In the genomic region with DNA sequence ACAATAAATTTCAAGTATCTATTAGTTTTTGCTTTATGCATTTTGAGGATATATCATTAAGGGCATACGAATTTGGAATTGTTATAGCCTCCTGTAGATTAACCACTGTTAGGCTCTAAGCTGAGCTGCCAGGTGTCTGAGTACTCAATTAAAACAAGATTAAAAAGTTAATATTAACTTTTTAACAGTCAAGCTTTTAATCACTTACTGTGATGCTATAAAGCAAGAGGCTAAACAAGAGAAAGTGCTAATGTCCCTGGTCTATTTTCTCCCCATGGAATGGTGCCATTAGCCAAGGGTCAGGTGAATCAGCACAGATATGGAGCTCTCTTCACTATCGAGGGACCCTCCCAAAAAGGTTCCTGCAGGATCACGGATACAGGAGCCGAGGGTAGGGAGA, we compare ENCODE assay signal across 19 cellular contexts.
"Had no signal": no experiment of that assay in that cellular context is flagged by ENCODE, and none has a peak within 500 bp of the region (broad histone marks: within the 10 kb centered on the region; RNA-seq: fewer than 3 reads in every experiment).

No MANE protein-coding gene starts in this region.

- H3K4me1 ChIP-seq: gastrocnemius medialis, left ventricle myocardium inferior had no signal

- H3K4me3 ChIP-seq: esophagus muscularis mucosa, gastrocnemius medialis, heart right ventricle, left ventricle myocardium inferior, tibial artery had no signal

- H3K4me3 Mint-ChIP-seq: central memory CD8-positive, alpha-beta T cell; naive B cell; nephron; stimulated activated memory B cell treated with anti-CD40 and anti-IgM and Interleukin-4, amounts not matched to agents 10 μg/mL and 1 μg/mL and 100 μg/mL, for 72 hours; stimulated activated naive CD8-positive, alpha-beta T cell treated with anti-CD3 and anti-CD28 coated beads, Interleukin-15, Interleukin-2, amounts not matched to agents 100 ng/mL and 50 ng/mL, for 24 hours had no signal

- H3K27me3 Mint-ChIP-seq: central memory CD8-positive, alpha-beta T cell; naive B cell; stimulated activated memory B cell treated with anti-CD40 and anti-IgM and Interleukin-4, amounts not matched to agents 10 μg/mL and 1 μg/mL and 100 μg/mL, for 72 hours; stimulated activated naive CD8-positive, alpha-beta T cell treated with anti-CD3 and anti-CD28 coated beads, Interleukin-15, Interleukin-2, amounts not matched to agents 100 ng/mL and 50 ng/mL, for 24 hours had no signal

- H3K4me1 Mint-ChIP-seq: nephron had no signal

- H3K9me3 Mint-ChIP-seq: central memory CD8-positive, alpha-beta T cell; naive B cell; nephron; stimulated activated memory B cell treated with anti-CD40 and anti-IgM and Interleukin-4, amounts not matched to agents 10 μg/mL and 1 μg/mL and 100 μg/mL, for 72 hours; stimulated activated naive CD8-positive, alpha-beta T cell treated with anti-CD3 and anti-CD28 coated beads, Interleukin-15, Interleukin-2, amounts not matched to agents 100 ng/mL and 50 ng/mL, for 24 hours had no signal

- H3K9me3 ChIP-seq: esophagus muscularis mucosa, gastrocnemius medialis, heart right ventricle, left ventricle myocardium inferior, neutrophil, tibial artery had no signal

- H3K27ac Mint-ChIP-seq: stimulated activated memory B cell treated with anti-CD40 and anti-IgM and Interleukin-4, amounts not matched to agents 10 μg/mL and 1 μg/mL and 100 μg/mL, for 72 hours; stimulated activated naive CD8-positive, alpha-beta T cell treated with anti-CD3 and anti-CD28 coated beads, Interleukin-15, Interleukin-2, amounts not matched to agents 100 ng/mL and 50 ng/mL, for 24 hours had no signal

- H3K27ac ChIP-seq: epithelial cell of prostate, esophagus muscularis mucosa, gastrocnemius medialis, heart right ventricle, left ventricle myocardium inferior, neutrophil, tibial artery had no signal

- DNase-seq: effector memory CD4-positive, alpha-beta T cell; gastrocnemius medialis; heart right ventricle; hypothalamus; islet precursor cell; left ventricle myocardium inferior; mesendoderm; naive B cell; posterior cingulate gyrus; right cardiac atrium; stimulated activated CD4-positive, alpha-beta T cell treated with anti-CD3 and anti-CD28 coated beads, Interleukin-4, amount 100 ng/mL, for 1 hour; tibial artery had no signal

- ATAC-seq: gastrocnemius medialis; heart right ventricle; right cardiac atrium; stimulated activated memory B cell treated with anti-CD40 and anti-IgM and Interleukin-4, amounts not matched to agents 10 μg/mL and 1 μg/mL and 100 μg/mL, for 72 hours had no signal

- H3K36me3 ChIP-seq: esophagus muscularis mucosa, gastrocnemius medialis, heart right ventricle, left ventricle myocardium inferior, tibial artery had no signal

- H3K27me3 ChIP-seq: esophagus muscularis mucosa, gastrocnemius medialis, heart right ventricle, neutrophil, tibial artery had no signal
